8 cellular contexts compared by ENCODE assay signal in genomic region chr20:34083137-34083536, GRCh38. TPM values are rescaled to one million over a fixed set of nuclear protein-coding genes. Genes with fewer than 3 reads are reported as not detected.
DNase-seq lines count a peak whose midpoint lies in the region; ATAC-seq and TF ChIP-seq lines count a peak whose summit lies in the region.

No MANE protein-coding gene starts in this region.

- H3K36me3 ChIP-seq in GM23338 (ENCODE audit: insufficient read depth) = no peaks in the 10 kb centered on the region

- H3K4me3 ChIP-seq in GM23338 (no peak overlapping the region), skeletal muscle cell (ENCODE audit: low read depth, low read length) (no peak overlapping the region)

- peaks cover 17% of the 10 kb centered on the region for H3K27me3 Mint-ChIP-seq in GM23338 (ENCODE audit: insufficient read depth, low read depth, poor library complexity)

- peak in 1 of 2 experiments; percentile 23; a peak in 1 of 4 replicates for TF ChIP-seq CTCF in GM23338 (conservative IDR thresholded peaks at IDR 0.05; ENCODE audit: low read depth in 2 of 2)

- no peak overlapping the region for H3K4me3 Mint-ChIP-seq in GM23338

- H3K79me2 ChIP-seq in GM23338 (replicated peaks; ENCODE audit: insufficient read depth) = no peaks in the 10 kb centered on the region

- H3F3A ChIP-seq in GM23338 (replicated peaks; ENCODE audit: low read depth) = peaks cover 14% of the 10 kb centered on the region; the same call in 1 of the 2 replicates

- H3K27me3 ChIP-seq in GM23338 (ENCODE audit: insufficient read depth) = no peaks in the 10 kb centered on the region

- H3K9me2 ChIP-seq in GM23338 (ENCODE audit: insufficient read depth) = no peaks in the 10 kb centered on the region

- ATAC-seq in GM23338 (no peak; the same call in 2 of the 3 replicates), SK-N-SH treated with all-trans-retinoic acid at 6 μM for 48 hours (peak; percentile 57), Right ventricle myocardium superior (ENCODE audit: poor library complexity) (peak; percentile 95), HG03521 (IDR thresholded peaks at IDR 0.05; ENCODE audit: unreplicated experiment) (no peak), GM21447 (IDR thresholded peaks at IDR 0.05; ENCODE audit: unreplicated experiment) (no peak), HG03135 (IDR thresholded peaks at IDR 0.05; ENCODE audit: unreplicated experiment) (no peak)

- H3K9me3 Mint-ChIP-seq in GM23338 = no peaks in the 10 kb centered on the region; the same call in 2 of the 3 replicates

- DNase-seq in GM23338 (ENCODE audit: low spot score) (peak; percentile 17), Right ventricle myocardium superior (peak; percentile 88), skeletal muscle cell (ENCODE audit: low read depth) (peak; percentile 66), cortex of kidney (lab: John Stamatoyannopoulos, UW) (no peak)

- H3K4me2 ChIP-seq in GM23338 = no peak overlapping the region

- H3K27ac Mint-ChIP-seq in GM23338 = no peak overlapping the region

- H3K36me3 Mint-ChIP-seq in GM23338 (ENCODE audit: low read depth) = peaks cover 24% of the 10 kb centered on the region

- no peak overlapping the region for H3K27ac ChIP-seq in GM23338 (ENCODE audit: low read depth)

- H3K4me1 Mint-ChIP-seq in GM23338 = no peaks in the 10 kb centered on the region

- no peaks in the 10 kb centered on the region for H3K4me1 ChIP-seq in GM23338 (ENCODE audit: insufficient read depth)

- peaks cover 8% of the 10 kb centered on the region for H4K20me1 ChIP-seq in GM23338 (replicated peaks; ENCODE audit: insufficient read depth)

- intact Hi-C loops in Right ventricle myocardium superior (cut with DNase I) = no loop called here

- no peak overlapping the region for H2AFZ ChIP-seq in GM23338

TF ChIP-seq in GM23338, 12 proteins besides CTCF, POLR2A, EP300 and RAD21:
- no peak for TF ChIP-seq JUNB (IDR thresholded peaks at IDR 0.05; ENCODE audit: unreplicated experiment)
- TF ChIP-seq NANOG (IDR thresholded peaks at IDR 0.05; ENCODE audit: borderline replicate concordance) = no peak
- no peak for TF ChIP-seq EZH2phosphoT487 (IDR thresholded peaks at IDR 0.05; ENCODE audit: unreplicated experiment)

TF ChIP-seq in SK-N-SH treated with all-trans-retinoic acid at 6 μM for 48 hours, 23 proteins besides CTCF, POLR2A, EP300 and RAD21:
- TF ChIP-seq ZNF8 (CRISPR knock-in tag; IDR thresholded peaks at IDR 0.05) (no peak), TCF4 (CRISPR knock-in tag; IDR thresholded peaks at IDR 0.05; ENCODE audit: borderline replicate concordance) (no peak), ZFP30 (CRISPR knock-in tag; IDR thresholded peaks at IDR 0.05) (no peak), TSHZ2 (CRISPR knock-in tag; IDR thresholded peaks at IDR 0.05) (no peak), POU6F1 (CRISPR knock-in tag; IDR thresholded peaks at IDR 0.05; ENCODE audit: borderline replicate concordance, low read depth) (no peak), CSDC2 (CRISPR knock-in tag; IDR thresholded peaks at IDR 0.05) (no peak), PPARA (CRISPR knock-in tag; IDR thresholded peaks at IDR 0.05; ENCODE audit: borderline replicate concordance) (no peak), ZC3H10 (CRISPR knock-in tag; IDR thresholded peaks at IDR 0.05) (no peak), BACH2 (CRISPR knock-in tag; IDR thresholded peaks at IDR 0.05; ENCODE audit: borderline replicate concordance) (no peak), TOX (CRISPR knock-in tag; IDR thresholded peaks at IDR 0.05; ENCODE audit: borderline replicate concordance) (no peak)
- TF ChIP-seq, protein P1, sequence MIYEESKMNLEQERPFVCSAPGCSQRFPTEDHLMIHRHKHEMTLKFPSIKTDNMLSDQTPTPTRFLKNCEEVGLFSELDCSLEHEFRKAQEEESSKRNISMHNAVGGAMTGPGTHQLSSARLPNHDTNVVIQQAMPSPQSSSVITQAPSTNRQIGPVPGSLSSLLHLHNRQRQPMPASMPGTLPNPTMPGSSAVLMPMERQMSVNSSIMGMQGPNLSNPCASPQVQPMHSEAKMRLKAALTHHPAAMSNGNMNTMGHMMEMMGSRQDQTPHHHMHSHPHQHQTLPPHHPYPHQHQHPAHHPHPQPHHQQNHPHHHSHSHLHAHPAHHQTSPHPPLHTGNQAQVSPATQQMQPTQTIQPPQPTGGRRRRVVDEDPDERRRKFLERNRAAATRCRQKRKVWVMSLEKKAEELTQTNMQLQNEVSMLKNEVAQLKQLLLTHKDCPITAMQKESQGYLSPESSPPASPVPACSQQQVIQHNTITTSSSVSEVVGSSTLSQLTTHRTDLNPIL (CRISPR knock-in tag; IDR thresholded peaks at IDR 0.05; ENCODE audit: low read depth) = no peak
- TF ChIP-seq, protein P2, sequence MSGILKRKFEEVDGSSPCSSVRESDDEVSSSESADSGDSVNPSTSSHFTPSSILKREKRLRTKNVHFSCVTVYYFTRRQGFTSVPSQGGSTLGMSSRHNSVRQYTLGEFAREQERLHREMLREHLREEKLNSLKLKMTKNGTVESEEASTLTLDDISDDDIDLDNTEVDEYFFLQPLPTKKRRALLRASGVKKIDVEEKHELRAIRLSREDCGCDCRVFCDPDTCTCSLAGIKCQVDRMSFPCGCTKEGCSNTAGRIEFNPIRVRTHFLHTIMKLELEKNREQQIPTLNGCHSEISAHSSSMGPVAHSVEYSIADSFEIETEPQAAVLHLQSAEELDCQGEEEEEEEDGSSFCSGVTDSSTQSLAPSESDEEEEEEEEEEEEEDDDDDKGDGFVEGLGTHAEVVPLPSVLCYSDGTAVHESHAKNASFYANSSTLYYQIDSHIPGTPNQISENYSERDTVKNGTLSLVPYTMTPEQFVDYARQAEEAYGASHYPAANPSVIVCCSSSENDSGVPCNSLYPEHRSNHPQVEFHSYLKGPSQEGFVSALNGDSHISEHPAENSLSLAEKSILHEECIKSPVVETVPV (CRISPR knock-in tag; IDR thresholded peaks at IDR 0.05) = no peak

RNA-seq across cellular contexts. Expression of gene EIF2S2, which starts 28.9 kb away (rescaled TPM):
- 117 and 124 TPM in 2 replicates for total RNA-seq in GM23338 (2014; rRNA removed; shearing (Covaris generic))
- polyA plus RNA-seq in GM23338 (2016; fragmentation: Nextera tagmentation; extraction: Ambion mirVana) = 190 and 194 TPM in 2 replicates
- 39.0 TPM for total RNA-seq in Right ventricle myocardium superior

Comparison
In these comparisons a context has a peak if more than half of its experiments do, and no peak if none do; other contexts are left out.
1. ATAC-seq: peak in SK-N-SH treated with all-trans-retinoic acid at 6 μM for 48 hours (single experiment) and Right ventricle myocardium superior (single experiment); none in GM23338 (single experiment), HG03521 (single experiment), GM21447 (single experiment) and HG03135 (single experiment).